18 cellular contexts compared by ENCODE assay signal in the genomic region with DNA sequence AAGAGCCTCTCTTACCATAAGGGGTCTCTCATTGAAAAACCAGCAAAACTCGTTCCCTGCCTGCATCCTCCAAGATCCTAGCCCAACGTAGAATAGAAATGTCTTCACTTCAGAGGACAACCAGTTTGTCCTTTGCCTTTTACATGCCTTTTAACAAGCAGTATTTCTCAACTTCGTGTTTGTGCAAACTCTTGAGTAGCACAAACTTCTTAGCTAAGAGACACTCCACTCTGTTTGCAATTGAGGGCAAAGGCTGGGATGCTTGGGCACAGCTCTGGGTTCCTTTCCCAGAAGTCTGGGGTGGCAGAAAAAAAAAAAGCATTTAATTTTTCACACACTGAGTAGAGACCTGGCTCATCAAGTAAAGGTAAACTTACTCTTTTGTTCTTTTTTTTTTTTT.
"Had no signal": no experiment of that assay in that cellular context is flagged by ENCODE, and none has a peak within 500 bp of the region (broad histone marks: within the 10 kb centered on the region; RNA-seq: fewer than 3 reads in every experiment).

No MANE protein-coding gene starts in this region.

- H3K27me3 Mint-ChIP-seq: activated naive CD4-positive, alpha-beta T cell treated with anti-CD3 and anti-CD28 coated beads, Interleukin-2, amount 50 U/mL, for 24 hours; stimulated activated naive B cell treated with anti-CD40 and anti-IgM and Interleukin-4, amounts not matched to agents 10 μg/mL and 1 μg/mL and 100 μg/mL, for 72 hours had no signal

- H3K36me3 Mint-ChIP-seq: activated naive CD4-positive, alpha-beta T cell treated with anti-CD3 and anti-CD28 coated beads, Interleukin-2, amount 50 U/mL, for 24 hours; stimulated activated naive B cell treated with anti-CD40 and anti-IgM and Interleukin-4, amounts not matched to agents 10 μg/mL and 1 μg/mL and 100 μg/mL, for 72 hours had no signal

- H3K9me3 Mint-ChIP-seq: activated naive CD4-positive, alpha-beta T cell treated with anti-CD3 and anti-CD28 coated beads, Interleukin-2, amount 50 U/mL, for 24 hours; stimulated activated naive B cell treated with anti-CD40 and anti-IgM and Interleukin-4, amounts not matched to agents 10 μg/mL and 1 μg/mL and 100 μg/mL, for 72 hours had no signal

- DNase-seq: activated CD4-positive, alpha-beta T cell treated with anti-CD3 and anti-CD28 coated beads, Interleukin-2, amount 50 U/mL, for 48 hours; activated gamma-delta T cell; adrenal gland; effector CD4-positive, alpha-beta T cell; heart right ventricle; kidney glomerular epithelial cell; left ventricle myocardium superior; nephron progenitor cell; occipital lobe; posterior cingulate gyrus; stimulated activated naive B cell treated with anti-CD40 and anti-IgM and Interleukin-4, amounts not matched to agents 10 μg/mL and 1 μg/mL and 100 μg/mL, for 72 hours; SW 1271; T-helper 2 cell; tibial artery; WERI-Rb-1 had no signal

- H3K27me3 ChIP-seq: adrenal gland, gastroesophageal sphincter, heart right ventricle, tibial artery had no signal

- H3K4me3 ChIP-seq: adrenal gland, gastroesophageal sphincter, heart right ventricle, tibial artery had no signal

- H3K4me1 ChIP-seq: adrenal gland, gastroesophageal sphincter, heart right ventricle, tibial artery had no signal

- H3K27ac ChIP-seq: adrenal gland, gastroesophageal sphincter, heart right ventricle, tibial artery, WERI-Rb-1 had no signal

- H3K4me3 Mint-ChIP-seq: activated naive CD4-positive, alpha-beta T cell treated with anti-CD3 and anti-CD28 coated beads, Interleukin-2, amount 50 U/mL, for 24 hours; nephron progenitor cell; stimulated activated naive B cell treated with anti-CD40 and anti-IgM and Interleukin-4, amounts not matched to agents 10 μg/mL and 1 μg/mL and 100 μg/mL, for 72 hours had no signal

- H3K27ac Mint-ChIP-seq: activated naive CD4-positive, alpha-beta T cell treated with anti-CD3 and anti-CD28 coated beads, Interleukin-2, amount 50 U/mL, for 24 hours; nephron progenitor cell; stimulated activated naive B cell treated with anti-CD40 and anti-IgM and Interleukin-4, amounts not matched to agents 10 μg/mL and 1 μg/mL and 100 μg/mL, for 72 hours had no signal

- ATAC-seq: esophagus mucosa; gastroesophageal sphincter; heart right ventricle; left ventricle myocardium superior; stimulated activated naive B cell treated with anti-CD40 and anti-IgM and Interleukin-4, amounts not matched to agents 10 μg/mL and 1 μg/mL and 100 μg/mL, for 72 hours had no signal

- H3K9me3 ChIP-seq: adrenal gland, gastroesophageal sphincter, heart right ventricle, tibial artery had no signal

- H3K36me3 ChIP-seq: adrenal gland, gastroesophageal sphincter, heart right ventricle, tibial artery, WERI-Rb-1 had no signal

- H3K4me1 Mint-ChIP-seq: activated naive CD4-positive, alpha-beta T cell treated with anti-CD3 and anti-CD28 coated beads, Interleukin-2, amount 50 U/mL, for 24 hours; nephron progenitor cell; stimulated activated naive B cell treated with anti-CD40 and anti-IgM and Interleukin-4, amounts not matched to agents 10 μg/mL and 1 μg/mL and 100 μg/mL, for 72 hours had no signal
